17 cellular contexts compared by ENCODE assay signal in genomic region chr11:9066432-9066925, GRCh38. TPM values are rescaled to one million over a fixed set of nuclear protein-coding genes. Genes with fewer than 3 reads are reported as not detected.
A peak's percentile ranks its signal among the peaks of the same experiment; 100 is the strongest.
DNase-seq lines count a peak whose midpoint lies in the region; ATAC-seq and TF ChIP-seq lines count a peak whose summit lies in the region.
"Had no signal": no experiment of that assay in that cellular context is flagged by ENCODE, and none has a peak within 500 bp of the region (broad histone marks: within the 10 kb centered on the region; RNA-seq: fewer than 3 reads in every experiment).

No MANE protein-coding gene starts in this region.

- H3K9me3 Mint-ChIP-seq in WTC11: no peaks in the 10 kb centered on the region
- H3K9me3 Mint-ChIP-seq: T-helper 2 cell treated with Interferon-gamma antibody and Interleukin-4, amounts not matched to agents 5 μg/mL and 100 μg/mL, for 36 hours had no signal

- no peaks in the 10 kb centered on the region for H3K9me3 ChIP-seq in right cardiac atrium (ENCODE audit: control insufficient read depth, low read length)
- no peaks in the 10 kb centered on the region for H3K9me3 ChIP-seq in mesenchymal stem cell (ENCODE audit: control insufficient read depth, low read length)
- H3K9me3 ChIP-seq in upper lobe of right lung: no peaks in the 10 kb centered on the region
- H3K9me3 ChIP-seq: MG63 had no signal

- H4K91ac ChIP-seq in mesenchymal stem cell (ENCODE audit: low read length): peak overlapping the region; percentile 25

- CTCF ChIA-PET in WTC11 (lab: Charles Lee): no interaction called here

- no peak overlapping the region for H2AFZ ChIP-seq in mesenchymal stem cell (ENCODE audit: low read depth, low read length)

- no peak overlapping the region for H2BK15ac ChIP-seq in mesenchymal stem cell (ENCODE audit: low read depth, poor library complexity, severe bottlenecking)

- H3K36me3 ChIP-seq in mesenchymal stem cell (ENCODE audit: control insufficient read depth in 1 of 2, insufficient read depth in 2 of 2, low read depth in 1 of 2, low read length in 2 of 2): no peaks in the 10 kb centered on the region
- no peaks in the 10 kb centered on the region for H3K36me3 ChIP-seq in upper lobe of right lung
- H3K36me3 ChIP-seq: MG63 had no signal

- H3K79me1 ChIP-seq in mesenchymal stem cell (replicated peaks; ENCODE audit: low read length, poor library complexity, severe bottlenecking): no peaks in the 10 kb centered on the region

- peaks cover 21% of the 10 kb centered on the region for H3K4me1 Mint-ChIP-seq in WTC11

- H3K4me1 ChIP-seq in right cardiac atrium (ENCODE audit: control insufficient read depth, insufficient read depth, low read length) (no peaks in the 10 kb centered on the region), mesenchymal stem cell (ENCODE audit: control insufficient read depth, insufficient read depth, low read depth, low read length) (peaks cover 8% of the 10 kb centered on the region), upper lobe of right lung (no peaks in the 10 kb centered on the region)

- peak overlapping the region; percentile 10 for H4K8ac ChIP-seq in mesenchymal stem cell (ENCODE audit: low read length)

- H3K14ac ChIP-seq in mesenchymal stem cell (ENCODE audit: low read length in 2 of 2): peak overlapping the region in 1 of 2 experiments; percentile 16

- peak overlapping the region; percentile 18 to 22 for H2BK12ac ChIP-seq in mesenchymal stem cell (ENCODE audit: low read length in 2 of 2)

- H3K4me3 ChIP-seq in right cardiac atrium (ENCODE audit: low read length) (no peak overlapping the region), mesenchymal stem cell (ENCODE audit: insufficient read depth in 1 of 2, low read depth in 1 of 2, low read length in 2 of 2) (no peak overlapping the region), upper lobe of right lung (no peak overlapping the region)
- H3K4me3 ChIP-seq: MG63 had no signal

- no peak overlapping the region for H2AK5ac ChIP-seq in mesenchymal stem cell (ENCODE audit: low read length, severe bottlenecking)

- ATAC-seq in right cardiac atrium: peak; percentile 25 to 40
- ATAC-seq in Right ventricle myocardium inferior: no peak
- ATAC-seq in WTC11: peak; percentile 83
- ATAC-seq in upper lobe of right lung: peak; percentile 16
- no peak for ATAC-seq in GM21576 (IDR thresholded peaks at IDR 0.05; ENCODE audit: unreplicated experiment)

- H2BK120ac ChIP-seq in mesenchymal stem cell (ENCODE audit: low read depth, low read length): no peak overlapping the region

- DNase-seq in right cardiac atrium (no peak), Right ventricle myocardium inferior (ENCODE audit: missing footprints) (no peak), WTC11 (ENCODE audit: low spot score) (peak; percentile 22), mesenchymal stem cell (no peak), upper lobe of right lung (no peak), pons (ENCODE audit: low spot score) (no peak), hepatic stellate cell (ENCODE audit: low spot score) (no peak)
- DNase-seq: activated CD4-positive, CD25-positive, alpha-beta regulatory T cell treated with anti-CD3 and anti-CD28 coated beads, Interleukin-2, amount 50 U/mL, for 72 hours; activated effector memory CD4-positive, alpha-beta T cell treated with anti-CD3 and anti-CD28 coated beads, Interleukin-2, amount 50 U/mL, for 16 hours; central memory CD4-positive, alpha-beta T cell; effector memory CD4-positive, alpha-beta T cell; hippocampal formation; MG63; SIG-M5; stimulated activated CD4-positive, alpha-beta T cell treated with anti-CD3 and anti-CD28 coated beads, Interleukin-4, amount 100 ng/mL, for 1 hour had no signal

- no peaks in the 10 kb centered on the region for H3K36me3 Mint-ChIP-seq in WTC11

- no peak overlapping the region for H2BK5ac ChIP-seq in mesenchymal stem cell (ENCODE audit: low read depth, low read length, poor library complexity, severe bottlenecking)

- no peak overlapping the region for H3K4ac ChIP-seq in mesenchymal stem cell (ENCODE audit: low read depth in 1 of 2, low read length in 2 of 2)

- no peak overlapping the region for H3K23ac ChIP-seq in mesenchymal stem cell (ENCODE audit: low read length in 2 of 2)

- 81% methylated on average over 5 of the region's 5 CpGs for WGBS in right cardiac atrium
- WGBS in mesenchymal stem cell: 83% methylated on average over 4 of the region's 5 CpGs

- H3K27ac ChIP-seq in right cardiac atrium (ENCODE audit: low read length): no peak overlapping the region
- peak overlapping the region; percentile 12 for H3K27ac ChIP-seq in mesenchymal stem cell (ENCODE audit: low read length, poor library complexity, severe bottlenecking)
- H3K27ac ChIP-seq in upper lobe of right lung: no peak overlapping the region

- no peak overlapping the region for H3K4me2 ChIP-seq in mesenchymal stem cell (ENCODE audit: low read length, poor library complexity, severe bottlenecking)

- POLR2A ChIA-PET in WTC11 (lab: Charles Lee): no interaction called here

- intact Hi-C loops in right cardiac atrium (cut with DNase I): no loop called here
- intact Hi-C loops in Right ventricle myocardium inferior (cut with DNase I): no loop called here
- intact Hi-C loops in upper lobe of right lung (cut with DNase I): no loop called here

- no peak overlapping the region for H3K18ac ChIP-seq in mesenchymal stem cell (ENCODE audit: low read depth in 1 of 2, low read length in 2 of 2)

- no peak overlapping the region for H3K9ac ChIP-seq in mesenchymal stem cell (ENCODE audit: low read length)

- TF ChIP-seq CTCF in WTC11 (IDR thresholded peaks at IDR 0.05): no peak
- no peak for TF ChIP-seq CTCF in upper lobe of right lung (IDR thresholded peaks at IDR 0.05)

- no peaks in the 10 kb centered on the region for H3K27me3 ChIP-seq in right cardiac atrium (ENCODE audit: control insufficient read depth, insufficient read depth)
- H3K27me3 ChIP-seq in mesenchymal stem cell (ENCODE audit: control insufficient read depth in 1 of 2, insufficient read depth in 1 of 2, low read length in 2 of 2): no peaks in the 10 kb centered on the region
- H3K27me3 ChIP-seq in upper lobe of right lung: no peaks in the 10 kb centered on the region
- H3K27me3 ChIP-seq: MG63 had no signal

- H3K27ac Mint-ChIP-seq in WTC11: no peak overlapping the region
- H3K27ac Mint-ChIP-seq: T-helper 2 cell treated with Interferon-gamma antibody and Interleukin-4, amounts not matched to agents 5 μg/mL and 100 μg/mL, for 36 hours had no signal

- H3K27me3 Mint-ChIP-seq in WTC11 (ENCODE audit: low read depth): no peaks in the 10 kb centered on the region

- no peak overlapping the region for H3K4me3 Mint-ChIP-seq in WTC11
- H3K4me3 Mint-ChIP-seq: T-helper 2 cell treated with Interferon-gamma antibody and Interleukin-4, amounts not matched to agents 5 μg/mL and 100 μg/mL, for 36 hours had no signal

TF ChIP-seq in WTC11, 78 proteins besides CTCF, POLR2A, EP300 and RAD21:
- TF ChIP-seq ESRRA (CRISPR knock-in tag; IDR thresholded peaks at IDR 0.05; ENCODE audit: borderline replicate concordance) (0 out of 2 replicates have a peak, but pooled peaks have one; percentile 58), FOXP1 (CRISPR knock-in tag; IDR thresholded peaks at IDR 0.05; ENCODE audit: borderline replicate concordance) (no peak), IRF2 (CRISPR knock-in tag; IDR thresholded peaks at IDR 0.05; ENCODE audit: borderline replicate concordance, low read depth) (no peak)

RNA-seq across cellular contexts. Expression of gene SCUBE2, which starts 24.9 kb away (rescaled TPM):
- total RNA-seq in right cardiac atrium (1 to 10 TPM; 1.6 to 3.6 (median 2.2) TPM), Right ventricle myocardium inferior (1.3 TPM), WTC11 (2021) (0.64 to 1.9 TPM (median 1.2 TPM) in 3 replicates), upper lobe of right lung (9.9 TPM)
- polyA plus RNA-seq in right cardiac atrium: 0.18 TPM
- 1.5 TPM for polyA plus RNA-seq in mesenchymal stem cell (2013, experiment 1 of 2)
- polyA plus RNA-seq in mesenchymal stem cell (2013, experiment 2 of 2): 1.7 TPM

Comparison
In these comparisons a context has a peak if more than half of its experiments do, and no peak if none do; other contexts are left out.
1. ATAC-seq: peak in right cardiac atrium (2 of 2), WTC11 (single experiment) and upper lobe of right lung (single experiment); none in Right ventricle myocardium inferior (single experiment) and GM21576 (single experiment).